8 cellular contexts compared by ENCODE assay signal in genomic region chr6:27251672-27252251, GRCh38. TPM values are rescaled to one million over a fixed set of nuclear protein-coding genes. Genes with fewer than 3 reads are reported as not detected.
DNase-seq lines count a peak whose midpoint lies in the region; ATAC-seq, FAIRE-seq and TF ChIP-seq lines count a peak whose summit lies in the region.

No MANE protein-coding gene starts in this region.

- DNase-seq in CD8-positive, alpha-beta T cell = peak; percentile 18 to 74 (median 62)
- DNase-seq in OCI-LY7 (ENCODE audit: low spot score) (peak; percentile 91), activated T-helper 1 cell treated with Interleukin-2 at 50 U/mL for 16 hours (ENCODE audit: low read depth) (peak; percentile 51), fibroblast of the conjunctiva (ENCODE audit: low read depth) (peak; percentile 29), pancreas (peak; percentile 88 to 97 (median 94))

- peaks cover 19% of the 10 kb centered on the region for H3K27me3 ChIP-seq in CD8-positive, alpha-beta T cell (ENCODE audit: insufficient read depth, low read length)
- no peaks in the 10 kb centered on the region for H3K27me3 ChIP-seq in pancreas

- H3K9me3 Mint-ChIP-seq in CD8-positive, alpha-beta T cell = no peaks in the 10 kb centered on the region

- peaks cover 12% of the 10 kb centered on the region for H3K4me1 ChIP-seq in CD8-positive, alpha-beta T cell (ENCODE audit: insufficient read depth, low read length)
- H3K4me1 ChIP-seq in OCI-LY7 (ENCODE audit: insufficient read depth, low read length, poor library complexity, severe bottlenecking) (peaks cover 15% of the 10 kb centered on the region), pancreas (peaks cover 0 to 9% (median 0%) of the 10 kb centered on the region in 3 donors), urinary bladder (ENCODE audit: insufficient read depth) (no peaks in the 10 kb centered on the region)

- H3K4me3 ChIP-seq in CD8-positive, alpha-beta T cell (ENCODE audit: low read depth, low read length) = peak overlapping the region; percentile 24
- peak overlapping the region; percentile 80 for H3K4me3 ChIP-seq in OCI-LY7 (ENCODE audit: low read depth, low read length, poor library complexity, severe bottlenecking)
- H3K4me3 ChIP-seq in pancreas = peak overlapping the region; percentile 50 to 63 (median 59)
- H3K4me3 ChIP-seq in urinary bladder (ENCODE audit: low read depth, low read length) = peak overlapping the region; percentile 50

- peaks cover 55% of the 10 kb centered on the region for H3K27me3 Mint-ChIP-seq in CD8-positive, alpha-beta T cell (ENCODE audit: low read depth)

- no peaks in the 10 kb centered on the region for H4K20me1 ChIP-seq in OCI-LY7 (ENCODE audit: insufficient read depth, low read length)

- H3K4me1 Mint-ChIP-seq in CD8-positive, alpha-beta T cell (ENCODE audit: low read depth) = peaks cover 15% of the 10 kb centered on the region

- peak overlapping the region; percentile 90 for H3K4me2 ChIP-seq in OCI-LY7 (ENCODE audit: low read length)

- POLR2A ChIA-PET in CD8-positive, alpha-beta T cell (lab: Charles Lee) = interaction anchor here (0.6 to 1.3 kb wide), 5 partner anchors 28 to 641 kb away, joined by 3 to 8 read pairs (median 4); a partner anchor contains a TSS
- POLR2A ChIA-PET in OCI-LY7 (lab: Charles Lee) = interaction anchor here (0.6 to 1.5 kb wide), 10 partner anchors 18 to 1259 kb away, joined by 3 to 6 read pairs (median 4); a partner anchor contains a TSS

- WGBS in pancreas, 2 donors = 2% methylated on average over 43 to 44 of the region's 44 CpGs
- 4% methylated on average over 44 of the region's 44 CpGs for WGBS in urinary bladder

- no peak overlapping the region for H3K27ac Mint-ChIP-seq in CD8-positive, alpha-beta T cell

- FAIRE-seq in pancreas (lab: Jason Lieb, UNC) = no peak

- no peaks in the 10 kb centered on the region for H3K9me2 ChIP-seq in OCI-LY7 (ENCODE audit: insufficient read depth, low read length)

- BruUV-seq in OCI-LY7 (replicated peaks; lab: Mats Ljungman, UMichigan) = no TSS peak

- H3K4me3 Mint-ChIP-seq in CD8-positive, alpha-beta T cell = peak overlapping the region; percentile 86

- peak; percentile 21 for TF ChIP-seq CTCF in CD8-positive, alpha-beta T cell (IDR thresholded peaks at IDR 0.05)
- TF ChIP-seq CTCF in OCI-LY7 (conservative IDR thresholded peaks at IDR 0.05; ENCODE audit: low read length) (peak; percentile 78), pancreas (IDR thresholded peaks at IDR 0.05) (peak in 2 of 4 donors; percentile 13 to 21)

- CTCF ChIA-PET in CD8-positive, alpha-beta T cell (lab: Charles Lee) = interaction anchor here (0.8 to 1.2 kb wide), 5 partner anchors 14 to 501 kb away, joined by 3 to 5 read pairs (median 3); no protein-coding TSS in a partner anchor
- CTCF ChIA-PET in OCI-LY7 (lab: Charles Lee; ENCODE audit: unreplicated experiment) = interaction anchor here (0.6 kb wide), 1 partner anchor 1818 kb away, joined by 3 read pairs; no protein-coding TSS in a partner anchor

- no peaks in the 10 kb centered on the region for H3K79me2 ChIP-seq in OCI-LY7 (ENCODE audit: insufficient read depth, low read depth, low read length)

- ATAC-seq in CD8-positive, alpha-beta T cell = peak; percentile 91
- ATAC-seq in GM19395 (IDR thresholded peaks at IDR 0.05; ENCODE audit: unreplicated experiment) (peak; percentile 87), HG03520 (IDR thresholded peaks at IDR 0.05; ENCODE audit: unreplicated experiment) (peak; percentile 79), pancreas (peak; percentile 88 to 93 (median 90))

- H3K36me3 Mint-ChIP-seq in CD8-positive, alpha-beta T cell = no peaks in the 10 kb centered on the region

- H2AFZ ChIP-seq in OCI-LY7 (ENCODE audit: low read length) = peak overlapping the region; percentile 84

- H3K36me3 ChIP-seq in CD8-positive, alpha-beta T cell (ENCODE audit: insufficient read depth, low read length) = no peaks in the 10 kb centered on the region
- H3K36me3 ChIP-seq in OCI-LY7 (ENCODE audit: insufficient read depth, low read length) (no peaks in the 10 kb centered on the region), pancreas (no peaks in the 10 kb centered on the region), urinary bladder (ENCODE audit: insufficient read depth) (no peaks in the 10 kb centered on the region)

- no peak overlapping the region for H3K27ac ChIP-seq in CD8-positive, alpha-beta T cell (ENCODE audit: low read depth, low read length)
- peak overlapping the region; percentile 22 for H3K27ac ChIP-seq in OCI-LY7 (ENCODE audit: low read depth, low read length, poor library complexity, severe bottlenecking)
- peak overlapping the region; percentile 79 to 96 (median 94) for H3K27ac ChIP-seq in pancreas
- no peak overlapping the region for H3K27ac ChIP-seq in urinary bladder (ENCODE audit: low read depth)

- intact Hi-C loops in CD8-positive, alpha-beta T cell (cut with DNase I, micrococcal nuclease) = loop anchor here in 1 of 2 experiments (5.0 kb wide), 1 partner anchor 641 kb away; a partner anchor contains a TSS
- intact Hi-C loops in OCI-LY7 (cut with micrococcal nuclease; ENCODE audit: unreplicated experiment) (loop anchor here (2.0 to 5.0 kb wide), 2 partner anchors 75 to 94 kb away; no protein-coding TSS in a partner anchor), pancreas (cut with DNase I) (no loop called here)

- H3K9me3 ChIP-seq in CD8-positive, alpha-beta T cell (ENCODE audit: low read length) = no peaks in the 10 kb centered on the region
- H3K9me3 ChIP-seq in OCI-LY7 (ENCODE audit: low read length) (no peaks in the 10 kb centered on the region), pancreas (no peaks in the 10 kb centered on the region)

RNA-seq across cellular contexts. Expression of gene PRSS16, which starts 4.3 kb away (rescaled TPM):
- under 1 TPM; 0.58 to 0.62 TPM for total RNA-seq in CD8-positive, alpha-beta T cell
- 4.6 and 6.9 TPM in 2 replicates for total RNA-seq in OCI-LY7 (2014; rRNA removed; shearing (Covaris generic))
- 12.0 and 13.3 TPM in 2 replicates for total RNA-seq in OCI-LY7 (2022)
- 10 to 100 TPM; 14.0 to 30.1 (median 23.4) TPM for total RNA-seq in pancreas
- 10 to 100 TPM; 15.5 to 17.6 TPM for polyA plus RNA-seq in pancreas
- total RNA-seq in urinary bladder = 2.0 TPM
- polyA plus RNA-seq in urinary bladder = 1.0 TPM

Comparison
In these comparisons a context has a peak if more than half of its experiments do, and no peak if none do; other contexts are left out.
1. DNase-seq: peak in every context shown above with its lines; median percentile 94 in pancreas; 91 in OCI-LY7; 62 in CD8-positive, alpha-beta T cell; 51 in activated T-helper 1 cell treated with Interleukin-2 at 50 U/mL for 16 hours; 29 in fibroblast of the conjunctiva.
2. H3K27ac ChIP-seq: peak in OCI-LY7 (single experiment) and pancreas (4 of 4); none in CD8-positive, alpha-beta T cell (single experiment) and urinary bladder (single experiment).
3. H3K4me3 ChIP-seq: peak in every context shown above with its lines; median percentile 80 in OCI-LY7; 59 in pancreas; 50 in urinary bladder; 24 in CD8-positive, alpha-beta T cell.
4. Peak in every context shown above with its lines, with median percentiles within 50 percentile points of each other: ATAC-seq.